21 cellular contexts compared by ENCODE assay signal in genomic region chr21:14766241-14766640, GRCh38.
A peak's percentile ranks its signal among the peaks of the same experiment; 100 is the strongest.
DNase-seq lines count a peak whose midpoint lies in the region; ATAC-seq and TF ChIP-seq lines count a peak whose summit lies in the region.
"Had no signal": no experiment of that assay in that cellular context is flagged by ENCODE, and none has a peak within 500 bp of the region (broad histone marks: within the 10 kb centered on the region; RNA-seq: fewer than 3 reads in every experiment).

No MANE protein-coding gene starts in this region.

- TF ChIP-seq CTCF in C4-2B (conservative IDR thresholded peaks at IDR 0.05) (peak; percentile 21), OCI-LY1 (IDR thresholded peaks at IDR 0.05; ENCODE audit: low read length) (peak; percentile 55; the same call in 1 of the 2 replicates)

- no peaks in the 10 kb centered on the region for H3K79me2 ChIP-seq in OCI-LY1 (ENCODE audit: insufficient read depth, low read length)

- H3K9me3 ChIP-seq in OCI-LY1 (ENCODE audit: low read length): no peaks in the 10 kb centered on the region
- H3K9me3 ChIP-seq: adrenal gland, MG63, tibial artery had no signal

- 0 out of 2 replicates have a peak overlapping the region, but pooled peaks have one; percentile 57 for H2AFZ ChIP-seq in OCI-LY1 (ENCODE audit: low read length)

- H3F3A ChIP-seq in OCI-LY1 (ENCODE audit: insufficient read depth, low read length): no peaks in the 10 kb centered on the region

- no peak overlapping the region for H3K4me3 ChIP-seq in OCI-LY1 (ENCODE audit: low read depth, low read length, poor library complexity, severe bottlenecking)
- H3K4me3 ChIP-seq: adrenal gland, lung, MG63, smooth muscle cell, tibial artery had no signal

- DNase-seq in H4 (ENCODE audit: low spot score) (peak; percentile 32), iPS DF 19.7 (ENCODE audit: low read depth, low spot score) (peak; percentile 15), head of caudate nucleus (no peak), NOMO-1 (lab: John Stamatoyannopoulos, UW; ENCODE audit: unreplicated experiment in 2 of 2) (no peak)
- DNase-seq: activated CD4-positive, alpha-beta T cell treated with anti-CD3 and anti-CD28 coated beads, Interleukin-2, amount 50 U/mL, for 48 hours; activated gamma-delta T cell; adrenal gland; MG63; NCI-H1694 treated with DMSO at 0.1 percent for 48 hours; NCI-H226; SHP77; stimulated activated CD4-positive, alpha-beta T cell treated with anti-CD3 and anti-CD28 coated beads, Interleukin-4, amount 100 ng/mL, for 1 hour; stimulated activated naive CD8-positive, alpha-beta T cell treated with anti-CD3 and anti-CD28 coated beads, Interleukin-15, Interleukin-2, amounts not matched to agents 100 U/mL and 50 U/mL, for 24 hours; T-helper 17 cell; tibial artery had no signal

- no peak overlapping the region for H3K9ac ChIP-seq in OCI-LY1 (ENCODE audit: low read length)

- H3K36me3 ChIP-seq in OCI-LY1 (ENCODE audit: insufficient read depth, low read length): no peaks in the 10 kb centered on the region
- H3K36me3 ChIP-seq: adrenal gland, MG63, tibial artery had no signal

- H3K4me2 ChIP-seq in OCI-LY1 (ENCODE audit: low read length): no peak overlapping the region
- H3K4me2 ChIP-seq: smooth muscle cell had no signal

- ATAC-seq in GM18502 (IDR thresholded peaks at IDR 0.05; ENCODE audit: poor library complexity, unreplicated experiment): no peak
- ATAC-seq: stimulated activated naive CD8-positive, alpha-beta T cell treated with anti-CD3 and anti-CD28 coated beads, Interleukin-15, Interleukin-2, amounts not matched to agents 100 U/mL and 50 U/mL, for 24 hours; T-helper 17 cell had no signal

- H3K4me1 ChIP-seq in OCI-LY1 (ENCODE audit: insufficient read depth, low read length, severe bottlenecking): peaks cover 37% of the 10 kb centered on the region
- H3K4me1 ChIP-seq: tibial artery had no signal

- intact Hi-C loops in head of caudate nucleus (cut with DNase I): no loop called here

- H3K27ac ChIP-seq in C4-2B: no peak overlapping the region
- no peak overlapping the region for H3K27ac ChIP-seq in OCI-LY1 (ENCODE audit: low read depth, low read length, poor library complexity, severe bottlenecking)
- H3K27ac ChIP-seq: adrenal gland, tibial artery, VCaP had no signal

- no peaks in the 10 kb centered on the region for H3K9me2 ChIP-seq in OCI-LY1 (ENCODE audit: low read depth, low read length)

- H3K27me3 ChIP-seq in OCI-LY1 (ENCODE audit: insufficient read depth, low read length): no peaks in the 10 kb centered on the region
- H3K27me3 ChIP-seq: adrenal gland, MG63, tibial artery had no signal

- H4K20me1 ChIP-seq in OCI-LY1 (ENCODE audit: insufficient read depth, low read length): no peaks in the 10 kb centered on the region

Comparison
In these comparisons a context has a peak if more than half of its experiments do, and no peak if none do; other contexts are left out.
1. DNase-seq: peak in H4 (single experiment) and iPS DF 19.7 (single experiment); none in head of caudate nucleus (0 of 42) and NOMO-1 (0 of 2).